In genomic region chr17:16491703-16492612, GRCh38 we compare ENCODE assay signal across 9 cellular contexts. TPM values are rescaled to one million over a fixed set of nuclear protein-coding genes. Genes with fewer than 3 reads are reported as not detected.
DNase-seq lines count a peak whose midpoint lies in the region; ATAC-seq, FAIRE-seq and TF ChIP-seq lines count a peak whose summit lies in the region.
"Had no signal": no experiment of that assay in that cellular context is flagged by ENCODE, and none has a peak within 500 bp of the region (broad histone marks: within the 10 kb centered on the region; RNA-seq: fewer than 3 reads in every experiment).

Gene LRRC75A (minus strand): TSS chr17:16492193. CDS start chr17:16491990, 203 bp downstream.

- H3K4me2 ChIP-seq in MM.1S (ENCODE audit: low read depth, low read length): peak within 1 kb of the TSS; percentile 70

- H3K36me3 ChIP-seq in MM.1S (replicated peaks; ENCODE audit: insufficient read depth, low read length) (no peaks in the 10 kb centered on the region), ectodermal cell (ENCODE audit: control insufficient read depth, insufficient read depth, low read length) (no peaks in the 10 kb centered on the region)

- no peak within 1 kb of the TSS for H3K9ac ChIP-seq in MM.1S (ENCODE audit: low read length)

- no peak for TF ChIP-seq CTCF in MM.1S (IDR thresholded peaks at IDR 0.05; ENCODE audit: low read length)

- H3K79me2 ChIP-seq in MM.1S (ENCODE audit: low read length): no peaks in the 10 kb centered on the region

- H3K27me3 ChIP-seq in MM.1S (replicated peaks; ENCODE audit: insufficient read depth, low read length) (peaks cover 50% of the 10 kb centered on the region), ectodermal cell (ENCODE audit: control insufficient read depth, insufficient read depth, low read length, poor library complexity, severe bottlenecking) (peaks cover 34% of the 10 kb centered on the region)

- H3K4me3 Mint-ChIP-seq in activated CD4-positive, alpha-beta T cell treated with anti-CD3 and anti-CD28 coated beads, Interleukin-2, amount 10 ng/mL, durations not matched to agents 24 days and 14 days: peak within 1 kb of the TSS; percentile 68

- peaks cover 50% of the 10 kb centered on the region for H3K27me3 Mint-ChIP-seq in activated CD4-positive, alpha-beta T cell treated with anti-CD3 and anti-CD28 coated beads, Interleukin-2, amount 10 ng/mL, durations not matched to agents 24 days and 14 days

- peaks cover 3% of the 10 kb centered on the region for H3K4me1 Mint-ChIP-seq in activated CD4-positive, alpha-beta T cell treated with anti-CD3 and anti-CD28 coated beads, Interleukin-2, amount 10 ng/mL, durations not matched to agents 24 days and 14 days

- H3K4me1 ChIP-seq in MM.1S (ENCODE audit: low read length) (no peaks in the 10 kb centered on the region), ectodermal cell (ENCODE audit: control insufficient read depth, insufficient read depth, low read length) (peaks cover 19% of the 10 kb centered on the region)

- H3K4me3 ChIP-seq in MM.1S (ENCODE audit: low read length) (peak within 1 kb of the TSS; percentile 54), ectodermal cell (ENCODE audit: insufficient read depth, low read depth, low read length) (peak within 1 kb of the TSS; percentile 47)

- no peaks in the 10 kb centered on the region for H3F3A ChIP-seq in MM.1S (ENCODE audit: insufficient read depth, low read length)

- no peak for FAIRE-seq in GM18507 (lab: Jason Lieb, UNC)
- FAIRE-seq: endometrium had no signal

- H3K9me3 ChIP-seq in MM.1S (replicated peaks; ENCODE audit: insufficient read depth, low read length) (no peaks in the 10 kb centered on the region), ectodermal cell (ENCODE audit: control insufficient read depth, low read length) (no peaks in the 10 kb centered on the region)

- intact Hi-C loops in activated CD4-positive, alpha-beta T cell treated with anti-CD3 and anti-CD28 coated beads, Interleukin-2, amount 10 ng/mL, durations not matched to agents 24 days and 14 days (cut with micrococcal nuclease): no loop called here

- no peaks in the 10 kb centered on the region for H3K9me2 ChIP-seq in MM.1S (replicated peaks; ENCODE audit: insufficient read depth, low read length)

- no peak within 1 kb of the TSS for H3K27ac Mint-ChIP-seq in activated CD4-positive, alpha-beta T cell treated with anti-CD3 and anti-CD28 coated beads, Interleukin-2, amount 10 ng/mL, durations not matched to agents 24 days and 14 days

- H3K36me3 Mint-ChIP-seq in activated CD4-positive, alpha-beta T cell treated with anti-CD3 and anti-CD28 coated beads, Interleukin-2, amount 10 ng/mL, durations not matched to agents 24 days and 14 days (ENCODE audit: low read depth): no peaks in the 10 kb centered on the region

- peak; percentile 56 for DNase-seq in GM18507 (ENCODE audit: extremely low spot score, insufficient read length, low read depth)
- DNase-seq in MM.1S: peak; percentile 53
- DNase-seq in activated CD4-positive, alpha-beta T cell treated with anti-CD3 and anti-CD28 coated beads, Interleukin-2, amount 10 ng/mL, durations not matched to agents 24 days and 14 days: peak; percentile 88
- peak; percentile 45 for DNase-seq in medulla oblongata (ENCODE audit: extremely low spot score)
- DNase-seq in stimulated activated CD8-positive, alpha-beta memory T cell treated with anti-CD3 and anti-CD28 coated beads, Interleukin-12 subunit alpha, Interleukin-12 subunit beta, amount 100 ng/mL, for 24 hours (ENCODE audit: extremely low read depth): peak; percentile 15
- no peak for DNase-seq in GOT3 (lab: John Stamatoyannopoulos, UW)

- H3K27ac ChIP-seq in MM.1S (ENCODE audit: low read length) (no peak within 1 kb of the TSS), ectodermal cell (ENCODE audit: insufficient read depth, low read depth, low read length, poor library complexity, severe bottlenecking) (no peak within 1 kb of the TSS)

- H2AFZ ChIP-seq in MM.1S (ENCODE audit: low read length): 0 out of 2 replicates have a peak within 1 kb of the TSS, but pooled peaks have one; percentile 61

- ATAC-seq in HG02981 (IDR thresholded peaks at IDR 0.05; ENCODE audit: unreplicated experiment): no peak

- WGBS in ectodermal cell, 2 experiments: 1% methylated on average over 134 of the region's 134 CpGs

- no peaks in the 10 kb centered on the region for H3K9me3 Mint-ChIP-seq in activated CD4-positive, alpha-beta T cell treated with anti-CD3 and anti-CD28 coated beads, Interleukin-2, amount 10 ng/mL, durations not matched to agents 24 days and 14 days

- H4K20me1 ChIP-seq in MM.1S (ENCODE audit: insufficient read depth, low read length): no peaks in the 10 kb centered on the region

RNA-seq across cellular contexts. Expression of gene LRRC75A, which starts in this region (rescaled TPM):
- 1.3 and 1.5 TPM in 2 replicates for total RNA-seq in activated CD4-positive, alpha-beta T cell treated with anti-CD3 and anti-CD28 coated beads, Interleukin-2, amount 10 ng/mL, durations not matched to agents 24 days and 14 days
- 5.4 TPM for polyA plus RNA-seq in ectodermal cell (2013, experiment 1 of 4)
- polyA plus RNA-seq in ectodermal cell (2013, experiment 2 of 4): 5.7 TPM
- 4.1 TPM for polyA plus RNA-seq in ectodermal cell (2013, experiment 3 of 4)
- polyA plus RNA-seq in ectodermal cell (2013, experiment 4 of 4): 4.5 TPM
